ENCODE assay signal across 8 cellular contexts in genomic region chr12:91382081-91382543, GRCh38.
DNase-seq lines count a peak whose midpoint lies in the region; ATAC-seq and TF ChIP-seq lines count a peak whose summit lies in the region.

No MANE protein-coding gene starts in this region.

- H3K36me3 ChIP-seq in Peyer's patch, result no peaks in the 10 kb centered on the region

- no peaks in the 10 kb centered on the region for H3K9me3 Mint-ChIP-seq in natural killer cell treated with Interleukin-12 subunit alpha and Interleukin-12 subunit beta and Interleukin-15 and Interleukin-18, amount 100 ng/mL, for 72 hours

- peak; percentile 67 for ATAC-seq in GM21529 (IDR thresholded peaks at IDR 0.05; ENCODE audit: unreplicated experiment)
- peak in 1 of 2 donors; percentile 70 for ATAC-seq in natural killer cell treated with Interleukin-12 subunit alpha and Interleukin-12 subunit beta and Interleukin-15 and Interleukin-18, amount 100 ng/mL, for 72 hours

- peaks cover 4 to 9% of the 10 kb centered on the region in 2 donors for H3K4me1 Mint-ChIP-seq in natural killer cell treated with Interleukin-12 subunit alpha and Interleukin-12 subunit beta and Interleukin-15 and Interleukin-18, amount 100 ng/mL, for 72 hours (ENCODE audit: low read depth in 2 of 2)

- H3K27me3 Mint-ChIP-seq in natural killer cell treated with Interleukin-12 subunit alpha and Interleukin-12 subunit beta and Interleukin-15 and Interleukin-18, amount 100 ng/mL, for 72 hours, result peaks cover 21 to 34% of the 10 kb centered on the region in 2 donors

- H3K27ac Mint-ChIP-seq in natural killer cell treated with Interleukin-12 subunit alpha and Interleukin-12 subunit beta and Interleukin-15 and Interleukin-18, amount 100 ng/mL, for 72 hours, result no peak overlapping the region

- no peak for TF ChIP-seq POLR2A in Peyer's patch (IDR thresholded peaks at IDR 0.05)

- no peak overlapping the region for H3K4me3 ChIP-seq in Jurkat, Clone E6-1 (ENCODE audit: low read length)
- H3K4me3 ChIP-seq in Peyer's patch (peak overlapping the region in 3 of 4 donors; percentile 1 to 39 (median 28)), fibroblast of pulmonary artery (replicated peaks; ENCODE audit: low read depth, low read length) (peak overlapping the region; percentile 59)

- no peaks in the 10 kb centered on the region for H3K36me3 Mint-ChIP-seq in natural killer cell treated with Interleukin-12 subunit alpha and Interleukin-12 subunit beta and Interleukin-15 and Interleukin-18, amount 100 ng/mL, for 72 hours

- H3K27ac ChIP-seq in Peyer's patch, result peak overlapping the region in 2 of 4 donors; percentile 14 to 62

- no peaks in the 10 kb centered on the region for H3K27me3 ChIP-seq in Peyer's patch

- H3K9me3 ChIP-seq in Peyer's patch, result no peaks in the 10 kb centered on the region

- DNase-seq in COR-L47 (lab: John Stamatoyannopoulos, UW), result peak; percentile 52
- DNase-seq in Jurkat, Clone E6-1 (ENCODE audit: low read depth, low spot score), result peak; percentile 56
- DNase-seq in Peyer's patch, result peak; percentile 77 to 96 (median 88)
- peak; percentile 66 for DNase-seq in activated T-helper 1 cell treated with Interleukin-2 at 50 U/mL for 16 hours (ENCODE audit: low read depth)
- peak; percentile 85 for DNase-seq in fibroblast of pulmonary artery (ENCODE audit: low read depth)
- peak; percentile 77 for DNase-seq in natural killer cell treated with Interleukin-12 subunit alpha and Interleukin-12 subunit beta and Interleukin-15 and Interleukin-18, amount 100 ng/mL, for 72 hours (ENCODE audit: low spot score)
- peak; percentile 57 to 89 (median 80) for DNase-seq in stimulated activated naive CD4-positive, alpha-beta T cell (lab: John Stamatoyannopoulos, UW)

- no peaks in the 10 kb centered on the region for H3K4me1 ChIP-seq in Peyer's patch

- peak overlapping the region; percentile 68 for H3K4me3 Mint-ChIP-seq in natural killer cell treated with Interleukin-12 subunit alpha and Interleukin-12 subunit beta and Interleukin-15 and Interleukin-18, amount 100 ng/mL, for 72 hours

- peak; percentile 68 to 90 (median 88) for TF ChIP-seq CTCF in Peyer's patch (IDR thresholded peaks at IDR 0.05)
- TF ChIP-seq CTCF in fibroblast of pulmonary artery (IDR thresholded peaks at IDR 0.05; ENCODE audit: low read length, missing control alignments), result peak; percentile 94
